8 cellular contexts compared by ENCODE assay signal in the genomic region with DNA sequence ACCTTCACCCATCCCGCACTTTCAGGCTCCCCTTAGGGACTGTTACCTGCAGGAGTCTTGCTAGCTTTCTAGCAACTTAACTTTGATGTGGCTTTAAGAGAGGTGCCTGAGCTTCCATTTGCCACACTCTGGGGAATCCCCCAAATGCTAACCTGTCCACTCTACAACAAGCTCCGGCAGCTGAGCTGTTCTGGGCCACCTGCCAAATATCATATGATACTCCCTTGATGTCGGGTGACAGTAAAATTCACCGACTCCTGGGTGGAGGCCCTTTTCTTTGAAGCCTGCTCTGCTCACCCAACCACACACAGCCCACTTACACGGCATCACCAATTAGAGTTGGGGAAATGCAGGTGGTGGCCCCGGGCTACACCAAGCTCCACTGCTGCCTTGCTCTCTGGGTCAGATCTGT. TPM values are rescaled to one million over a fixed set of nuclear protein-coding genes. Genes with fewer than 3 reads are reported as not detected.
DNase-seq lines count a peak whose midpoint lies in the region; ATAC-seq and TF ChIP-seq lines count a peak whose summit lies in the region.

No MANE protein-coding gene starts in this region.

- H3K9me3 Mint-ChIP-seq in effector memory CD8-positive, alpha-beta T cell = no peaks in the 10 kb centered on the region
- H3K9me3 Mint-ChIP-seq in CD14-positive monocyte = no peaks in the 10 kb centered on the region

- H3K27ac Mint-ChIP-seq in effector memory CD8-positive, alpha-beta T cell = peak overlapping the region; percentile 88 to 97
- H3K27ac Mint-ChIP-seq in CD14-positive monocyte = no peak overlapping the region

- DNase-seq in DMS53 treated with DMSO at 0.1 percent for 48 hours (lab: John Stamatoyannopoulos, UW; ENCODE audit: unreplicated experiment) = peak; percentile 50
- peak; percentile 47 for DNase-seq in LoVo (ENCODE audit: low spot score)
- peak; percentile 59 for DNase-seq in activated CD4-positive, CD25-positive, alpha-beta regulatory T cell treated with anti-CD3 and anti-CD28 coated beads, Interleukin-2, amount 50 U/mL, for 72 hours
- DNase-seq in effector memory CD8-positive, alpha-beta T cell = peak; percentile 76 to 84 (median 80)
- peak; percentile 44 to 80 (median 57) for DNase-seq in stimulated activated CD4-positive, alpha-beta T cell treated with anti-CD3 and anti-CD28 coated beads, TNF-alpha, amount 100 ng/mL, for 4 hours (ENCODE audit: low read depth in 3 of 3)
- DNase-seq in CD14-positive monocyte (ENCODE audit: low spot score) = no peak
- no peak for DNase-seq in SIG-M5 (lab: John Stamatoyannopoulos, UW)

- ATAC-seq in effector memory CD8-positive, alpha-beta T cell (replicated peaks) = peak; percentile 82
- no peak for ATAC-seq in HG03521 (IDR thresholded peaks at IDR 0.05; ENCODE audit: unreplicated experiment)

- no peaks in the 10 kb centered on the region for H3K27me3 Mint-ChIP-seq in effector memory CD8-positive, alpha-beta T cell
- H3K27me3 Mint-ChIP-seq in CD14-positive monocyte (ENCODE audit: low read depth in 3 of 3) = peaks cover 3 to 7% (median 6%) of the 10 kb centered on the region in 3 donors

- H3K4me3 Mint-ChIP-seq in effector memory CD8-positive, alpha-beta T cell = peak overlapping the region; percentile 56 to 84
- H3K4me3 Mint-ChIP-seq in CD14-positive monocyte = no peak overlapping the region

- intact Hi-C loops in CD14-positive monocyte (cut with micrococcal nuclease) = loop anchor here in 1 of 2 donors (10.0 kb wide), 1 partner anchor 50 kb away; no protein-coding TSS in a partner anchor

- TF ChIP-seq CTCF in CD14-positive monocyte (IDR thresholded peaks at IDR 0.05) = no peak

- peaks cover 53 to 56% of the 10 kb centered on the region in 2 donors for H3K4me1 Mint-ChIP-seq in effector memory CD8-positive, alpha-beta T cell (ENCODE audit: low read depth in 2 of 2)
- H3K4me1 Mint-ChIP-seq in CD14-positive monocyte = peaks cover 42% of the 10 kb centered on the region

- peaks cover 11% of the 10 kb centered on the region for H3K36me3 Mint-ChIP-seq in effector memory CD8-positive, alpha-beta T cell (ENCODE audit: insufficient read depth)
- no peaks in the 10 kb centered on the region for H3K36me3 Mint-ChIP-seq in CD14-positive monocyte

RNA-seq across cellular contexts. Expression of a gene that starts 38.0 kb away (rescaled TPM):
- polyA plus RNA-seq in CD14-positive monocyte = under 1 TPM; 0.03 to 0.05 TPM

Comparison
In these comparisons a context has a peak if more than half of its experiments do, and no peak if none do; other contexts are left out.
1. DNase-seq: peak in DMS53 treated with DMSO at 0.1 percent for 48 hours (single experiment), LoVo (single experiment), activated CD4-positive, CD25-positive, alpha-beta regulatory T cell treated with anti-CD3 and anti-CD28 coated beads, Interleukin-2, amount 50 U/mL, for 72 hours (single experiment), effector memory CD8-positive, alpha-beta T cell (3 of 3) and stimulated activated CD4-positive, alpha-beta T cell treated with anti-CD3 and anti-CD28 coated beads, TNF-alpha, amount 100 ng/mL, for 4 hours (3 of 3); none in CD14-positive monocyte (single experiment) and SIG-M5 (single experiment).
2. H3K27ac Mint-ChIP-seq: peak in effector memory CD8-positive, alpha-beta T cell (2 of 2); none in CD14-positive monocyte (0 of 7).
3. H3K4me3 Mint-ChIP-seq: peak in effector memory CD8-positive, alpha-beta T cell (2 of 2); none in CD14-positive monocyte (0 of 2).